ENCODE assay signal across 8 cellular contexts in the genomic region with DNA sequence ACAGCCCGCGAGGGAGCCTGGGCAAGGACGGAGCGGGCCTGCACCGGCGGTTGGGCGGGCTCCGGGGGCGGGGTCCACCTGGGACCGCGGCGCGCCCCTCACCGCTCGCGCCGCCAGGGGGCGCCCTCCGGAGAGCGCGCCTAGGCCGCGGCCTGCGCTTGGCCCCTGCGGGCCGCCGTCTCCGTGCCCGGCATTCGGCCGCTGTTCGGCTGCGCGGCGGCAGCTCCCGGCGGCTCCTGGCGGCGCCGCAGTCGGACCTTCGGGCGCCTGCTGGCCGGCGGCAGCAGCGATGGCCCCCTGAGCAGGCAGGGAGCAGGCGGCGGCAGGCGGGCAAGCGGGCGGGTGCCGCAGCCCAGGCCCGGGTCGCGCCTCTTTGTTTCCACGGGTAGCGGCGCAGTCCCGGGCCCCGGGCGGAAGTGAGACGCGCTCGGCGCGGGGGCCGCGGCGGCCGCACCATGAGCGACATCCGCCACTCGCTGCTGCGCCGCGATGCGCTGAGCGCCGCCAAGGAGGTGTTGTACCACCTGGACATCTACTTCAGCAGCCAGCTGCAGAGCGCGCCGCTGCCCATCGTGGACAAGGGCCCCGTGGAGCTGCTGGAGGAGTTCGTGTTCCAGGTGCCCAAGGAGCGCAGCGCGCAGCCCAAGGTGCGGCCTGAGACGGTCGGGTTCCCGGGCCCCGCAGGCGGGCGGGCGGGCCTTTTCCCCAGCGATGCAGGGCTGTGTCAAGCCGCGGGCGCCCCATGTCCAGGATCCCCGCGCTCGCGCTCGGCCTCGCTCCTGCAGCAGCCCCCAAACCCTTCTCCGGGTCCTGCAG. TPM values are rescaled to one million over a fixed set of nuclear protein-coding genes. Genes with fewer than 3 reads are reported as not detected.
DNase-seq lines count a peak whose midpoint lies in the region; ATAC-seq and TF ChIP-seq lines count a peak whose summit lies in the region.

A gene (plus strand): TSS at position 193 of the 816 bp plus-strand sequence. CDS start 263 bp downstream, at position 456.

- no peaks in the 10 kb centered on the region for H3K9me2 ChIP-seq in OCI-LY1 (ENCODE audit: low read depth, low read length)

- H3K4me3 ChIP-seq in HL-60 (replicated peaks; ENCODE audit: insufficient read depth, low read length) (peak within 1 kb of the TSS; percentile 84), OCI-LY1 (ENCODE audit: low read depth, low read length, poor library complexity, severe bottlenecking) (peak within 1 kb of the TSS; percentile 87), epithelial cell of proximal tubule (ENCODE audit: low read depth, low read length) (peak within 1 kb of the TSS; percentile 94), mucosa of stomach (ENCODE audit: low read length) (peak within 1 kb of the TSS; percentile 63)

- peak; percentile 84 for ATAC-seq in GM19463 (IDR thresholded peaks at IDR 0.05; ENCODE audit: unreplicated experiment)

- H3K4me1 Mint-ChIP-seq in Calu3 (ENCODE audit: low read depth, unreplicated experiment): no peaks in the 10 kb centered on the region

- no peaks in the 10 kb centered on the region for H3K9me3 ChIP-seq in OCI-LY1 (ENCODE audit: low read length)
- no peaks in the 10 kb centered on the region for H3K9me3 ChIP-seq in mucosa of stomach (ENCODE audit: control insufficient read depth, low read length)

- H3K4me1 ChIP-seq in OCI-LY1 (ENCODE audit: insufficient read depth, low read length, severe bottlenecking) (peaks cover 19% of the 10 kb centered on the region), mucosa of stomach (ENCODE audit: control insufficient read depth, insufficient read depth, low read length) (peaks cover 11% of the 10 kb centered on the region)

- DNase-seq in Calu3 (peak; percentile 95), HL-60 (ENCODE audit: low read depth in 1 of 2, low spot score in 1 of 2) (peak; percentile 64 to 65), activated T-cell treated with anti-CD3 and anti-CD28 coated beads for 24 hours (ENCODE audit: low read depth) (peak; percentile 76), epithelial cell of proximal tubule (ENCODE audit: low read depth) (no peak)
- peak; percentile 56 to 60 for DNase-seq in stimulated activated CD8-positive, alpha-beta memory T cell treated with anti-CD3 and anti-CD28 coated beads, Interleukin-7, amount 100 ng/mL, for 1 hour (ENCODE audit: low read depth in 2 of 2)

- H4K20me1 ChIP-seq in OCI-LY1 (ENCODE audit: insufficient read depth, low read length): no peaks in the 10 kb centered on the region

- TF ChIP-seq CTCF in Calu3 (IDR thresholded peaks at IDR 0.05; ENCODE audit: unreplicated experiment) (peak; percentile 93), HL-60 (IDR thresholded peaks at IDR 0.05; ENCODE audit: insufficient read depth, low read length) (peak; percentile 31), OCI-LY1 (IDR thresholded peaks at IDR 0.05; ENCODE audit: low read length) (peak; percentile 37), epithelial cell of proximal tubule (conservative IDR thresholded peaks at IDR 0.05; ENCODE audit: low read depth, low read length) (peak; percentile 47)

- no peaks in the 10 kb centered on the region for H3K79me2 ChIP-seq in OCI-LY1 (ENCODE audit: insufficient read depth, low read length)

- peaks cover 85% of the 10 kb centered on the region for H3K36me3 Mint-ChIP-seq in Calu3 (ENCODE audit: insufficient read depth, unreplicated experiment)

- H3K27me3 ChIP-seq in HL-60 (ENCODE audit: insufficient read depth, poor library complexity, severe bottlenecking) (no peaks in the 10 kb centered on the region), OCI-LY1 (ENCODE audit: insufficient read depth, low read length) (no peaks in the 10 kb centered on the region), mucosa of stomach (ENCODE audit: control insufficient read depth, insufficient read depth, low read length) (no peaks in the 10 kb centered on the region)

- peak within 1 kb of the TSS; percentile 65 for H3K27ac ChIP-seq in HL-60 (replicated peaks)
- H3K27ac ChIP-seq in OCI-LY1 (ENCODE audit: low read depth, low read length, poor library complexity, severe bottlenecking): peak within 1 kb of the TSS; percentile 68

- H3K9ac ChIP-seq in OCI-LY1 (ENCODE audit: low read length) (peak within 1 kb of the TSS; percentile 88), mucosa of stomach (ENCODE audit: low read length) (peak within 1 kb of the TSS; percentile 77)

- peak within 1 kb of the TSS; percentile 72 for H3K4me3 Mint-ChIP-seq in Calu3 (ENCODE audit: low read depth, unreplicated experiment)

- H3K27ac Mint-ChIP-seq in Calu3 (ENCODE audit: unreplicated experiment): peak within 1 kb of the TSS; percentile 73

- no peaks in the 10 kb centered on the region for H3K9me3 Mint-ChIP-seq in Calu3 (ENCODE audit: low read depth, unreplicated experiment)

- 0 out of 2 replicates have a peak within 1 kb of the TSS, but pooled peaks have one; percentile 37 for H2AFZ ChIP-seq in OCI-LY1 (ENCODE audit: low read length)

- no TSS peak for BruUV-seq in Calu3 (replicated peaks; lab: Mats Ljungman, UMichigan)

- no peaks in the 10 kb centered on the region for H3F3A ChIP-seq in OCI-LY1 (ENCODE audit: insufficient read depth, low read length)

- CTCF ChIA-PET in Calu3 (lab: Charles Lee): interaction anchor here (0.6 to 1.4 kb wide), 4 partner anchors 31 to 1717 kb away, joined by 3 to 6 read pairs (median 4); no protein-coding TSS in a partner anchor

- H3K4me2 ChIP-seq in OCI-LY1 (ENCODE audit: low read length): peak within 1 kb of the TSS; percentile 90

- H3K36me3 ChIP-seq in OCI-LY1 (ENCODE audit: insufficient read depth, low read length) (peaks cover 61% of the 10 kb centered on the region), mucosa of stomach (ENCODE audit: control insufficient read depth, insufficient read depth, low read length) (peaks cover 4% of the 10 kb centered on the region)

- intact Hi-C loops in Calu3 (cut with micrococcal nuclease; ENCODE audit: unreplicated experiment): no loop called here

- H3K27me3 Mint-ChIP-seq in Calu3 (ENCODE audit: unreplicated experiment): no peaks in the 10 kb centered on the region

RNA-seq across cellular contexts. Expression of the gene that starts here (rescaled TPM):
- total RNA-seq in Calu3 (2022) (34.1 and 35.0 TPM in 2 replicates), epithelial cell of proximal tubule (23.1 and 36.0 TPM in 2 replicates)

Comparison
In these comparisons a context has a peak if more than half of its experiments do, and no peak if none do; other contexts are left out.
1. CTCF ChIP-seq: peak in every context shown above with its lines; median percentile 93 in Calu3; 47 in epithelial cell of proximal tubule; 37 in OCI-LY1; 31 in HL-60.